Comparison of ENCODE assay signal across 27 cellular contexts in the genomic region with DNA sequence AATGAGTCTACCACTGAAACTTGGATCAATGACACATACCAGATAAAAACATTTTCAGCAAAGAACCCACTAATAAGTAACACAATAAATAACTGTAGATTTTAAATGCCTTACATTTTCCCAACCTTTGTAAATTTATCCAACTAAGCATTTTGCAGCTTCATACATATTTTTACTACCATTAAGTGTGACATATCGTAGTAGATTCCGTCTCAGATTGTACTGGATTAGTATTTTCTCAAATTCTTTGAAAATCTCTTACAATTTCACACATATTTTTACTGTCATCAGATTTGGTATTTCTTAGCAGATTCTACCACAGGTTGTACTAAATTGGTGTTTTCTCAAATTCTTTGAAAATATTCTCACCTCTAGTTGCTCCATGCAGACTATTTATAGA.
"Had no signal": no experiment of that assay in that cellular context is flagged by ENCODE, and none has a peak within 500 bp of the region (broad histone marks: within the 10 kb centered on the region; RNA-seq: fewer than 3 reads in every experiment).

No MANE protein-coding gene starts in this region.

- H3K36me3 ChIP-seq: colonic mucosa, esophagus muscularis mucosa, esophagus squamous epithelium, gastrocnemius medialis, gastroesophageal sphincter, heart left ventricle, heart right ventricle had no signal

- H3K27ac ChIP-seq: colonic mucosa, coronary artery, dorsolateral prefrontal cortex, epithelial cell of prostate, esophagus muscularis mucosa, esophagus squamous epithelium, foreskin keratinocyte, gastrocnemius medialis, gastroesophageal sphincter, heart left ventricle, heart right ventricle had no signal

- FAIRE-seq: colon, endometrium, frontal cortex had no signal

- H3K4me1 ChIP-seq: colonic mucosa, esophagus squamous epithelium, foreskin keratinocyte, gastrocnemius medialis, gastroesophageal sphincter, heart left ventricle had no signal

- H3K4me3 ChIP-seq: colonic mucosa, coronary artery, esophagus muscularis mucosa, esophagus squamous epithelium, gastrocnemius medialis, gastroesophageal sphincter, heart left ventricle, heart right ventricle had no signal

- DNase-seq: colonic mucosa; cortex of kidney; dermis blood vessel endothelial cell; dorsolateral prefrontal cortex; effector CD4-positive, alpha-beta T cell; effector CD8-positive, alpha-beta T cell; effector memory CD4-positive, alpha-beta T cell; effector memory CD8-positive, alpha-beta T cell; endodermal cell; erythroblast; esophagus squamous epithelium; foreskin fibroblast; foreskin keratinocyte; foreskin melanocyte; gastrocnemius medialis; glutamatergic neuron; head of caudate nucleus; heart left ventricle; heart right ventricle had no signal

- H3K9me3 ChIP-seq: colonic mucosa, esophagus muscularis mucosa, esophagus squamous epithelium, gastrocnemius medialis had no signal

- H3K27me3 ChIP-seq: colonic mucosa, esophagus muscularis mucosa, esophagus squamous epithelium, gastrocnemius medialis, gastroesophageal sphincter, heart left ventricle, heart right ventricle had no signal

- ATAC-seq: effector memory CD8-positive, alpha-beta T cell; esophagus mucosa; foreskin keratinocyte; gastrocnemius medialis; gastroesophageal sphincter; heart left ventricle; heart right ventricle had no signal
